ENCODE assay signal across 23 cellular contexts in genomic region chr21:31530364-31530763, GRCh38.
A peak's percentile ranks its signal among the peaks of the same experiment; 100 is the strongest.
DNase-seq lines count a peak whose midpoint lies in the region; TF ChIP-seq lines count a peak whose summit lies in the region.
"Had no signal": no experiment of that assay in that cellular context is flagged by ENCODE, and none has a peak within 500 bp of the region (broad histone marks: within the 10 kb centered on the region; RNA-seq: fewer than 3 reads in every experiment).

No MANE protein-coding gene starts in this region.

- DNase-seq in NCI-H1417 (lab: John Stamatoyannopoulos, UW): peak in 2 of 3 experiments; percentile 75 to 88
- DNase-seq in NCI-H1417 treated with DMSO at 0.1 percent for 48 hours (lab: John Stamatoyannopoulos, UW): no peak
- peak; percentile 61 for DNase-seq in cerebellum (ENCODE audit: low spot score)
- no peak for DNase-seq in osteocyte (ENCODE audit: extremely low spot score, unreplicated experiment)
- DNase-seq in T1000 (lab: John Stamatoyannopoulos, UW): no peak
- no peak for DNase-seq in stimulated activated CD4-positive, alpha-beta T cell treated with anti-CD3 and anti-CD28 coated beads, Interleukin-1b, Interleukin-23, amount 100 ng/mL, for 48 hours
- DNase-seq in NCI-H1694 (lab: John Stamatoyannopoulos, UW): no peak
- DNase-seq: 8988T; activated CD4-positive, alpha-beta T cell treated with anti-CD3 and anti-CD28 coated beads for 4 hours; activated naive CD4-positive, alpha-beta T cell treated with anti-CD3 and anti-CD28 coated beads, Interleukin-2, amount 50 U/mL, for 16 hours; activated T-cell treated with anti-CD3 and anti-CD28 coated beads, Interleukin-2, amount 50 U/mL, for 72 hours; aorta; hippocampal formation; Kasumi-1; left ventricle myocardium inferior; stimulated activated naive CD4-positive, alpha-beta T cell; T-cell had no signal

- no peak overlapping the region for H2AFZ ChIP-seq in Loucy (ENCODE audit: low read length)
- H2AFZ ChIP-seq: GM23248 had no signal

- H3K79me2 ChIP-seq in Loucy (ENCODE audit: insufficient read depth, low read length): peaks cover 82% of the 10 kb centered on the region

- peak overlapping the region; percentile 50 for H3K4me2 ChIP-seq in Loucy (ENCODE audit: low read depth, low read length, poor library complexity, severe bottlenecking)

- H3K27me3 ChIP-seq in Loucy (ENCODE audit: insufficient read depth, low read length, poor library complexity, severe bottlenecking): no peaks in the 10 kb centered on the region

- peaks cover 42% of the 10 kb centered on the region for H3K4me1 ChIP-seq in Loucy (ENCODE audit: insufficient read depth, low read length, poor library complexity, severe bottlenecking)
- H3K4me1 ChIP-seq: left ventricle myocardium inferior had no signal

- H3K4me3 Mint-ChIP-seq in osteocyte (ENCODE audit: unreplicated experiment): no peak overlapping the region
- H3K4me3 Mint-ChIP-seq: activated T-cell treated with anti-CD3 and anti-CD28 coated beads, Interleukin-2, amount 50 U/mL, for 72 hours; natural killer cell treated with Interleukin-12 subunit alpha and Interleukin-12 subunit beta and Interleukin-15 and Interleukin-18, amount 100 ng/mL, for 72 hours; T-cell had no signal

- H3K9me3 ChIP-seq in Loucy (ENCODE audit: insufficient read depth, low read depth, low read length): no peaks in the 10 kb centered on the region
- H3K9me3 ChIP-seq: left ventricle myocardium inferior, thoracic aorta had no signal

- H3K27ac Mint-ChIP-seq in osteocyte (ENCODE audit: unreplicated experiment): peak overlapping the region; percentile 35
- H3K27ac Mint-ChIP-seq: activated T-cell treated with anti-CD3 and anti-CD28 coated beads, Interleukin-2, amount 50 U/mL, for 72 hours; natural killer cell treated with Interleukin-12 subunit alpha and Interleukin-12 subunit beta and Interleukin-15 and Interleukin-18, amount 100 ng/mL, for 72 hours; T-cell had no signal

- TF ChIP-seq CTCF in Loucy (conservative IDR thresholded peaks at IDR 0.05; ENCODE audit: low read length): no peak; the same call in none of the 2 replicates
- TF ChIP-seq CTCF in osteocyte (IDR thresholded peaks at IDR 0.05): no peak

- H3K4me1 Mint-ChIP-seq in osteocyte (ENCODE audit: unreplicated experiment): peaks cover 49% of the 10 kb centered on the region

- no peaks in the 10 kb centered on the region for H4K20me1 ChIP-seq in Loucy (ENCODE audit: insufficient read depth, low read length, poor library complexity, severe bottlenecking)

- H3F3A ChIP-seq in Loucy (ENCODE audit: low read depth): no peaks in the 10 kb centered on the region

- H3K9me3 Mint-ChIP-seq in osteocyte (ENCODE audit: unreplicated experiment): no peaks in the 10 kb centered on the region
- H3K9me3 Mint-ChIP-seq: activated T-cell treated with anti-CD3 and anti-CD28 coated beads, Interleukin-2, amount 50 U/mL, for 72 hours; natural killer cell treated with Interleukin-12 subunit alpha and Interleukin-12 subunit beta and Interleukin-15 and Interleukin-18, amount 100 ng/mL, for 72 hours; T-cell had no signal

- peak overlapping the region; percentile 11 for H3K9ac ChIP-seq in Loucy (ENCODE audit: low read depth, low read length, poor library complexity, severe bottlenecking)
- H3K9ac ChIP-seq: GM23248 had no signal

- H3K36me3 ChIP-seq in Loucy (ENCODE audit: insufficient read depth, low read length): no peaks in the 10 kb centered on the region
- H3K36me3 ChIP-seq: left ventricle myocardium inferior, thoracic aorta had no signal

- H3K4me3 ChIP-seq in Loucy (ENCODE audit: low read length, poor library complexity, severe bottlenecking): no peak overlapping the region
- H3K4me3 ChIP-seq: GM23248, left ventricle myocardium inferior, skin epidermis, thoracic aorta had no signal

- H3K36me3 Mint-ChIP-seq in osteocyte (ENCODE audit: unreplicated experiment): no peaks in the 10 kb centered on the region
- H3K36me3 Mint-ChIP-seq: natural killer cell treated with Interleukin-12 subunit alpha and Interleukin-12 subunit beta and Interleukin-15 and Interleukin-18, amount 100 ng/mL, for 72 hours had no signal

- H3K27me3 Mint-ChIP-seq in osteocyte (ENCODE audit: unreplicated experiment): no peaks in the 10 kb centered on the region
- H3K27me3 Mint-ChIP-seq: natural killer cell treated with Interleukin-12 subunit alpha and Interleukin-12 subunit beta and Interleukin-15 and Interleukin-18, amount 100 ng/mL, for 72 hours; progenitor cell of endocrine pancreas; T-cell had no signal

- H3K9me2 ChIP-seq in Loucy (replicated peaks; ENCODE audit: low read depth, low read length): no peaks in the 10 kb centered on the region

Comparison
In these comparisons a context has a peak if more than half of its experiments do, and no peak if none do; other contexts are left out.
1. DNase-seq: peak in NCI-H1417 (2 of 3) and cerebellum (single experiment); none in NCI-H1417 treated with DMSO at 0.1 percent for 48 hours (single experiment), osteocyte (single experiment), T1000 (single experiment), stimulated activated CD4-positive, alpha-beta T cell treated with anti-CD3 and anti-CD28 coated beads, Interleukin-1b, Interleukin-23, amount 100 ng/mL, for 48 hours (single experiment) and NCI-H1694 (single experiment).